Comparison of ENCODE assay signal across 20 cellular contexts in genomic region chr4:58807843-58808605, GRCh38.
DNase-seq lines count a peak whose midpoint lies in the region; ATAC-seq and TF ChIP-seq lines count a peak whose summit lies in the region.
"Had no signal": no experiment of that assay in that cellular context is flagged by ENCODE, and none has a peak within 500 bp of the region (broad histone marks: within the 10 kb centered on the region; RNA-seq: fewer than 3 reads in every experiment).

No MANE protein-coding gene starts in this region.

- peaks cover 10% of the 10 kb centered on the region for H3F3A ChIP-seq in PC-3 (ENCODE audit: low read length, unreplicated experiment)

- H3K9me1 ChIP-seq in IMR-90 (ENCODE audit: insufficient read depth, low read length) = no peaks in the 10 kb centered on the region

- H3K9me3 ChIP-seq in IMR-90 (ENCODE audit: control insufficient read depth, insufficient read depth, low read length) (no peaks in the 10 kb centered on the region), PC-3 (ENCODE audit: low read length) (no peaks in the 10 kb centered on the region)
- H3K9me3 ChIP-seq: BLaER1 treated with 17β-estradiol and CSF1 and Interleukin-3, amounts not matched to agents 10 nM and 100 nM; MG63 had no signal

- WGBS in IMR-90 (ENCODE audit: extremely low coverage in 2 of 2, insufficient read length in 1 of 2), 2 experiments = no CpG with 5 or more reads among the region's 2 CpGs

- POLR2A ChIA-PET in IMR-90 (lab: Charles Lee; ENCODE audit: unreplicated experiment) (no interaction called here), PC-3 (lab: Charles Lee; ENCODE audit: unreplicated experiment) (interaction anchor here (0.5 kb wide), 1 partner anchor 48 kb away, joined by 3 read pairs; no protein-coding TSS in a partner anchor)

- H3K14ac ChIP-seq in IMR-90 (replicated peaks; ENCODE audit: low read depth, low read length) = no peak overlapping the region

- TF ChIP-seq CTCF in IMR-90 (conservative IDR thresholded peaks at IDR 0.05; ENCODE audit: low read depth, low read length) (no peak), PC-3 (conservative IDR thresholded peaks at IDR 0.05; ENCODE audit: low read depth, low read length) (no peak)

- in situ Hi-C loops in IMR-90 (cut with MboI; ENCODE audit: low sequenced_read_pairs) = no loop called here

- H3K36me3 ChIP-seq in IMR-90 (ENCODE audit: control insufficient read depth, insufficient read depth, low read length) = no peaks in the 10 kb centered on the region
- H3K36me3 ChIP-seq in PC-3 (ENCODE audit: low read depth, low read length) = no peaks in the 10 kb centered on the region
- H3K36me3 ChIP-seq: BLaER1 treated with 17β-estradiol and CSF1 and Interleukin-3, amounts not matched to agents 10 nM and 100 nM; MG63 had no signal

- H3K79me2 ChIP-seq in PC-3 (ENCODE audit: low read length) = no peaks in the 10 kb centered on the region

- TF ChIP-seq POLR2A in IMR-90 (IDR thresholded peaks at IDR 0.05; ENCODE audit: low read depth, low read length) = no peak

- TF ChIP-seq RAD21 in IMR-90 (IDR thresholded peaks at IDR 0.05; ENCODE audit: low read length) = no peak

- no peak overlapping the region for H2AK9ac ChIP-seq in IMR-90 (replicated peaks; ENCODE audit: low read depth, low read length, poor library complexity)

- H3K9ac ChIP-seq in IMR-90 (ENCODE audit: low read depth, low read length) (no peak overlapping the region), PC-3 (ENCODE audit: low read length) (peak overlapping the region; percentile 69)
- H3K9ac ChIP-seq: BLaER1 treated with 17β-estradiol and CSF1 and Interleukin-3, amounts not matched to agents 10 nM and 100 nM had no signal

- no peak overlapping the region for H3K23ac ChIP-seq in IMR-90 (ENCODE audit: low read depth, low read length)

- intact Hi-C loops in IMR-90 (cut with micrococcal nuclease) = no loop called here
- intact Hi-C loops in PC-3 (cut with micrococcal nuclease) = loop anchor here (1.0 to 5.0 kb wide), 4 partner anchors 29 to 46 kb away; no protein-coding TSS in a partner anchor

- H3K4ac ChIP-seq in IMR-90 (ENCODE audit: low read depth, low read length) = no peak overlapping the region

- CTCF ChIA-PET in IMR-90 (lab: Yijun Ruan, JAX) (no interaction called here), PC-3 (lab: Charles Lee) (no interaction called here)

- H3K79me1 ChIP-seq in IMR-90 (ENCODE audit: low read depth in 1 of 2, low read length in 2 of 2) = no peaks in the 10 kb centered on the region

- H4K5ac ChIP-seq in IMR-90 (ENCODE audit: low read depth, low read length) = no peak overlapping the region

- no peak overlapping the region for H3K18ac ChIP-seq in IMR-90 (ENCODE audit: low read depth, low read length)

- no peak overlapping the region for H2BK15ac ChIP-seq in IMR-90 (ENCODE audit: low read depth, low read length)

- no peaks in the 10 kb centered on the region for H3K9me2 ChIP-seq in PC-3 (replicated peaks; ENCODE audit: low read length)

- H3K27ac ChIP-seq in IMR-90 (ENCODE audit: insufficient read depth, low read length) = no peak overlapping the region
- H3K27ac ChIP-seq in PC-3 (ENCODE audit: low read length) = peak overlapping the region; percentile 95
- H3K27ac ChIP-seq: BLaER1 treated with 17β-estradiol and CSF1 and Interleukin-3, amounts not matched to agents 10 nM and 100 nM; RWPE1 had no signal

- H2BK5ac ChIP-seq in IMR-90 (ENCODE audit: low read depth, low read length, poor library complexity, severe bottlenecking) = no peak overlapping the region

- H2BK120ac ChIP-seq in IMR-90 (ENCODE audit: low read depth, low read length) = no peak overlapping the region

- H2AK5ac ChIP-seq in IMR-90 (ENCODE audit: low read depth, low read length) = no peak overlapping the region

- no peaks in the 10 kb centered on the region for H3K27me3 ChIP-seq in IMR-90 (ENCODE audit: control insufficient read depth, insufficient read depth, low read length)
- H3K27me3 ChIP-seq in PC-3 (ENCODE audit: low read length) = no peaks in the 10 kb centered on the region
- H3K27me3 ChIP-seq: BLaER1 treated with 17β-estradiol and CSF1 and Interleukin-3, amounts not matched to agents 10 nM and 100 nM; MG63 had no signal

- H2AFZ ChIP-seq in IMR-90 (replicated peaks; ENCODE audit: low read length, poor library complexity) (no peak overlapping the region), PC-3 (ENCODE audit: low read length) (no peak overlapping the region)

- H3K4me2 ChIP-seq in IMR-90 (ENCODE audit: low read depth, low read length) (no peak overlapping the region), PC-3 (ENCODE audit: low read length) (peak overlapping the region; percentile 61)
- H3K4me2 ChIP-seq: BLaER1 treated with 17β-estradiol and CSF1 and Interleukin-3, amounts not matched to agents 10 nM and 100 nM had no signal

- H2BK20ac ChIP-seq in IMR-90 (ENCODE audit: low read depth, low read length) = no peak overlapping the region

- H4K91ac ChIP-seq in IMR-90 (ENCODE audit: insufficient read depth, low read depth, low read length) = no peak overlapping the region

- peak; percentile 45 for DNase-seq in A172 (ENCODE audit: low spot score)
- DNase-seq in IMR-90 = no peak
- peak; percentile 94 for DNase-seq in PC-3
- DNase-seq in iris pigment epithelial cell (ENCODE audit: low read depth) = peak; percentile 16
- DNase-seq in GF-D8 (lab: John Stamatoyannopoulos, UW) = no peak
- no peak for DNase-seq in NCI-H187 (lab: John Stamatoyannopoulos, UW)
- DNase-seq: CD8-positive, alpha-beta memory T cell; DMS53; EL; Kasumi-1; MG63; NCI-H1092; NCI-H1694; NCI-H446 treated with DMSO at 0.1 percent for 48 hours; NCI-H774; T-helper 1 cell had no signal

- H3K4me1 ChIP-seq in IMR-90 (ENCODE audit: control insufficient read depth, insufficient read depth, low read length) = no peaks in the 10 kb centered on the region
- H3K4me1 ChIP-seq in PC-3 (ENCODE audit: insufficient read depth, low read length) = peaks cover 39% of the 10 kb centered on the region
- H3K4me1 ChIP-seq: BLaER1 treated with 17β-estradiol and CSF1 and Interleukin-3, amounts not matched to agents 10 nM and 100 nM had no signal

- BruUV-seq in IMR-90 (replicated peaks; lab: Mats Ljungman, UMichigan) (no TSS peak), PC-3 (replicated peaks; lab: Mats Ljungman, UMichigan) (no TSS peak)

- no peak overlapping the region for H3K56ac ChIP-seq in IMR-90 (ENCODE audit: extremely low read depth, insufficient read depth, low read length)

- H4K20me1 ChIP-seq in IMR-90 (ENCODE audit: insufficient read depth, low read length) = no peaks in the 10 kb centered on the region
- no peaks in the 10 kb centered on the region for H4K20me1 ChIP-seq in PC-3 (ENCODE audit: low read length)
- H4K20me1 ChIP-seq: BLaER1 treated with 17β-estradiol and CSF1 and Interleukin-3, amounts not matched to agents 10 nM and 100 nM had no signal

- H3K4me3 ChIP-seq in IMR-90 (ENCODE audit: insufficient read depth, low read depth, low read length) (no peak overlapping the region), PC-3 (ENCODE audit: low read length) (no peak overlapping the region)
- H3K4me3 ChIP-seq: BLaER1 treated with 17β-estradiol and CSF1 and Interleukin-3, amounts not matched to agents 10 nM and 100 nM; MG63 had no signal

- H4K8ac ChIP-seq in IMR-90 (ENCODE audit: low read depth in 2 of 2, low read length in 2 of 2) = no peak overlapping the region

- dilution Hi-C loops in IMR-90 (cut with HindIII; ENCODE audit: low sequenced_read_pairs, unreplicated experiment) = no loop called here

- ATAC-seq in IMR-90 (ENCODE audit: low read depth) (no peak), PC-3 (peak; percentile 72), HG03045 (IDR thresholded peaks at IDR 0.05; ENCODE audit: unreplicated experiment) (no peak), HG03460 (IDR thresholded peaks at IDR 0.05; ENCODE audit: unreplicated experiment) (no peak)

TF ChIP-seq in IMR-90, 13 proteins besides CTCF, POLR2A, EP300 and RAD21:
- TF ChIP-seq CEBPB (IDR thresholded peaks at IDR 0.05; ENCODE audit: low read depth, low read length) = peak; percentile 42; the same call in 1 of the 2 replicates
- TF ChIP-seq CHD1 (IDR thresholded peaks at IDR 0.05; ENCODE audit: low read depth, low read length) = no peak
- TF ChIP-seq MXI1 (IDR thresholded peaks at IDR 0.05; ENCODE audit: borderline replicate concordance, low read depth, low read length) = no peak
- no peak for TF ChIP-seq NFE2L2 (IDR thresholded peaks at IDR 0.05; ENCODE audit: low read depth, low read length)
- no peak for TF ChIP-seq MAZ (IDR thresholded peaks at IDR 0.05; ENCODE audit: borderline replicate concordance, low read depth, low read length)
- no peak for TF ChIP-seq USF2 (IDR thresholded peaks at IDR 0.05; ENCODE audit: low read depth, low read length)
- TF ChIP-seq RFX5 (IDR thresholded peaks at IDR 0.05; ENCODE audit: low read depth, low read length) = no peak
TF ChIP-seq in IMR-90: peak in this region for 1.

Comparison
In these comparisons a context has a peak if more than half of its experiments do, and no peak if none do; other contexts are left out.
1. DNase-seq: peak in A172 (single experiment), PC-3 (single experiment) and iris pigment epithelial cell (single experiment); none in IMR-90 (single experiment), GF-D8 (single experiment) and NCI-H187 (0 of 2).